In the genomic region with DNA sequence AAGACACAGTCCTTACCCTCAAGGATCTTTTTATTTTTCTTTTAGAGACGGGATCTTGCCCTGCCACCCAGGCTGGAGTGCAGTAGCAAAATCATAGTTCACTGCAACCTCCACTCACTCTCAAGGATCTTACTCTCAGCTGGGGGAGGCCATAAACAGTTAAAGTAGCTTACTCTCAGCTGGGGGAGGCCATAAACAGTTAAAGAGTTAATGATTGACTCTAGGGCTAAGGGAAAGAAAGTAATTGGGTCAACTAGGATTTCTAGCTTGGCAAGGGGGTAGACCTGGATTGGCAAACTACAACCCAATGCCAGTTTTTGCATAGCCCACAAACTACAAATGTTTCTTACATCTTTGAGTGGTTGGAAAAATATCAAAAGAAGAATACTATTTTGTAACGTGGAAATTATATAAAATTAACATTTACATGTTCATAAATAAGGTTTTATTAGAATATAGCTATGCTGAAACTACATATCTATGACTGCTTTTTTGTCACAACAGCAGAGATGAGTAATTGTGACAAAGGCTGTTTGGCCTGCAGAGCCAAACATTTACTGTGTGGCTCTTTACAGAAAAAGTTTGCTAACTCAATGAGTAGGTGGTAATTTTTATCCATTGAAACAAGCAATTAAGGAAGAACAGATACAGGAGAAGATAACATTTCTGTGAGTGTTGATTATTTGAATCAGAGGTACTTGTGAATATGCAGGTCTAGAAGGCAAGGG, we compare ENCODE assay signal across 1 cellular context.
TF ChIP-seq lines count a peak whose summit lies in the region.

No MANE protein-coding gene starts in this region.

TF ChIP-seq in WTC11, 78 proteins besides CTCF, POLR2A, EP300 and RAD21 (continued from another document):
- TF ChIP-seq, protein P1, sequence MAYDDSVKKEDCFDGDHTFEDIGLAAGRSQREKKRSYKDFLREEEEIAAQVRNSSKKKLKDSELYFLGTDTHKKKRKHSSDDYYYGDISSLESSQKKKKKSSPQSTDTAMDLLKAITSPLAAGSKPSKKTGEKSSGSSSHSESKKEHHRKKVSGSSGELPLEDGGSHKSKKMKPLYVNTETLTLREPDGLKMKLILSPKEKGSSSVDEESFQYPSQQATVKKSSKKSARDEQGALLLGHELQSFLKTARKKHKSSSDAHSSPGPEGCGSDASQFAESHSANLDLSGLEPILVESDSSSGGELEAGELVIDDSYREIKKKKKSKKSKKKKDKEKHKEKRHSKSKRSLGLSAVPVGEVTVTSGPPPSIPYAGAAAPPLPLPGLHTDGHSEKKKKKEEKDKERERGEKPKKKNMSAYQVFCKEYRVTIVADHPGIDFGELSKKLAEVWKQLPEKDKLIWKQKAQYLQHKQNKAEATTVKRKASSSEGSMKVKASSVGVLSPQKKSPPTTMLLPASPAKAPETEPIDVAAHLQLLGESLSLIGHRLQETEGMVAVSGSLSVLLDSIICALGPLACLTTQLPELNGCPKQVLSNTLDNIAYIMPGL (CRISPR knock-in tag; IDR thresholded peaks at IDR 0.05) = no peak
- TF ChIP-seq CBFB (CRISPR knock-in tag; IDR thresholded peaks at IDR 0.05; ENCODE audit: low read depth) (no peak), ZNF396 (CRISPR knock-in tag; IDR thresholded peaks at IDR 0.05; ENCODE audit: borderline replicate concordance) (no peak), RELA (CRISPR knock-in tag; IDR thresholded peaks at IDR 0.05; ENCODE audit: borderline replicate concordance) (no peak), JUN (CRISPR knock-in tag; IDR thresholded peaks at IDR 0.05) (no peak)
- TF ChIP-seq, protein P2, sequence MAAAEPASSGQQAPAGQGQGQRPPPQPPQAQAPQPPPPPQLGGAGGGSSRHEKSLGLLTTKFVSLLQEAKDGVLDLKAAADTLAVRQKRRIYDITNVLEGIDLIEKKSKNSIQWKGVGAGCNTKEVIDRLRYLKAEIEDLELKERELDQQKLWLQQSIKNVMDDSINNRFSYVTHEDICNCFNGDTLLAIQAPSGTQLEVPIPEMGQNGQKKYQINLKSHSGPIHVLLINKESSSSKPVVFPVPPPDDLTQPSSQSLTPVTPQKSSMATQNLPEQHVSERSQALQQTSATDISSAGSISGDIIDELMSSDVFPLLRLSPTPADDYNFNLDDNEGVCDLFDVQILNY (CRISPR knock-in tag; IDR thresholded peaks at IDR 0.05) = no peak
- TF ChIP-seq, protein P3, sequence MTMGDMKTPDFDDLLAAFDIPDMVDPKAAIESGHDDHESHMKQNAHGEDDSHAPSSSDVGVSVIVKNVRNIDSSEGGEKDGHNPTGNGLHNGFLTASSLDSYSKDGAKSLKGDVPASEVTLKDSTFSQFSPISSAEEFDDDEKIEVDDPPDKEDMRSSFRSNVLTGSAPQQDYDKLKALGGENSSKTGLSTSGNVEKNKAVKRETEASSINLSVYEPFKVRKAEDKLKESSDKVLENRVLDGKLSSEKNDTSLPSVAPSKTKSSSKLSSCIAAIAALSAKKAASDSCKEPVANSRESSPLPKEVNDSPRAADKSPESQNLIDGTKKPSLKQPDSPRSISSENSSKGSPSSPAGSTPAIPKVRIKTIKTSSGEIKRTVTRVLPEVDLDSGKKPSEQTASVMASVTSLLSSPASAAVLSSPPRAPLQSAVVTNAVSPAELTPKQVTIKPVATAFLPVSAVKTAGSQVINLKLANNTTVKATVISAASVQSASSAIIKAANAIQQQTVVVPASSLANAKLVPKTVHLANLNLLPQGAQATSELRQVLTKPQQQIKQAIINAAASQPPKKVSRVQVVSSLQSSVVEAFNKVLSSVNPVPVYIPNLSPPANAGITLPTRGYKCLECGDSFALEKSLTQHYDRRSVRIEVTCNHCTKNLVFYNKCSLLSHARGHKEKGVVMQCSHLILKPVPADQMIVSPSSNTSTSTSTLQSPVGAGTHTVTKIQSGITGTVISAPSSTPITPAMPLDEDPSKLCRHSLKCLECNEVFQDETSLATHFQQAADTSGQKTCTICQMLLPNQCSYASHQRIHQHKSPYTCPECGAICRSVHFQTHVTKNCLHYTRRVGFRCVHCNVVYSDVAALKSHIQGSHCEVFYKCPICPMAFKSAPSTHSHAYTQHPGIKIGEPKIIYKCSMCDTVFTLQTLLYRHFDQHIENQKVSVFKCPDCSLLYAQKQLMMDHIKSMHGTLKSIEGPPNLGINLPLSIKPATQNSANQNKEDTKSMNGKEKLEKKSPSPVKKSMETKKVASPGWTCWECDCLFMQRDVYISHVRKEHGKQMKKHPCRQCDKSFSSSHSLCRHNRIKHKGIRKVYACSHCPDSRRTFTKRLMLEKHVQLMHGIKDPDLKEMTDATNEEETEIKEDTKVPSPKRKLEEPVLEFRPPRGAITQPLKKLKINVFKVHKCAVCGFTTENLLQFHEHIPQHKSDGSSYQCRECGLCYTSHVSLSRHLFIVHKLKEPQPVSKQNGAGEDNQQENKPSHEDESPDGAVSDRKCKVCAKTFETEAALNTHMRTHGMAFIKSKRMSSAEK (CRISPR knock-in tag; IDR thresholded peaks at IDR 0.05; ENCODE audit: borderline replicate concordance) = no peak
- TF ChIP-seq, protein P4, sequence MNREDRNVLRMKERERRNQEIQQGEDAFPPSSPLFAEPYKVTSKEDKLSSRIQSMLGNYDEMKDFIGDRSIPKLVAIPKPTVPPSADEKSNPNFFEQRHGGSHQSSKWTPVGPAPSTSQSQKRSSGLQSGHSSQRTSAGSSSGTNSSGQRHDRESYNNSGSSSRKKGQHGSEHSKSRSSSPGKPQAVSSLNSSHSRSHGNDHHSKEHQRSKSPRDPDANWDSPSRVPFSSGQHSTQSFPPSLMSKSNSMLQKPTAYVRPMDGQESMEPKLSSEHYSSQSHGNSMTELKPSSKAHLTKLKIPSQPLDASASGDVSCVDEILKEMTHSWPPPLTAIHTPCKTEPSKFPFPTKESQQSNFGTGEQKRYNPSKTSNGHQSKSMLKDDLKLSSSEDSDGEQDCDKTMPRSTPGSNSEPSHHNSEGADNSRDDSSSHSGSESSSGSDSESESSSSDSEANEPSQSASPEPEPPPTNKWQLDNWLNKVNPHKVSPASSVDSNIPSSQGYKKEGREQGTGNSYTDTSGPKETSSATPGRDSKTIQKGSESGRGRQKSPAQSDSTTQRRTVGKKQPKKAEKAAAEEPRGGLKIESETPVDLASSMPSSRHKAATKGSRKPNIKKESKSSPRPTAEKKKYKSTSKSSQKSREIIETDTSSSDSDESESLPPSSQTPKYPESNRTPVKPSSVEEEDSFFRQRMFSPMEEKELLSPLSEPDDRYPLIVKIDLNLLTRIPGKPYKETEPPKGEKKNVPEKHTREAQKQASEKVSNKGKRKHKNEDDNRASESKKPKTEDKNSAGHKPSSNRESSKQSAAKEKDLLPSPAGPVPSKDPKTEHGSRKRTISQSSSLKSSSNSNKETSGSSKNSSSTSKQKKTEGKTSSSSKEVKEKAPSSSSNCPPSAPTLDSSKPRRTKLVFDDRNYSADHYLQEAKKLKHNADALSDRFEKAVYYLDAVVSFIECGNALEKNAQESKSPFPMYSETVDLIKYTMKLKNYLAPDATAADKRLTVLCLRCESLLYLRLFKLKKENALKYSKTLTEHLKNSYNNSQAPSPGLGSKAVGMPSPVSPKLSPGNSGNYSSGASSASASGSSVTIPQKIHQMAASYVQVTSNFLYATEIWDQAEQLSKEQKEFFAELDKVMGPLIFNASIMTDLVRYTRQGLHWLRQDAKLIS (CRISPR knock-in tag; IDR thresholded peaks at IDR 0.05; ENCODE audit: borderline replicate concordance) = no peak
- TF ChIP-seq, protein P5, sequence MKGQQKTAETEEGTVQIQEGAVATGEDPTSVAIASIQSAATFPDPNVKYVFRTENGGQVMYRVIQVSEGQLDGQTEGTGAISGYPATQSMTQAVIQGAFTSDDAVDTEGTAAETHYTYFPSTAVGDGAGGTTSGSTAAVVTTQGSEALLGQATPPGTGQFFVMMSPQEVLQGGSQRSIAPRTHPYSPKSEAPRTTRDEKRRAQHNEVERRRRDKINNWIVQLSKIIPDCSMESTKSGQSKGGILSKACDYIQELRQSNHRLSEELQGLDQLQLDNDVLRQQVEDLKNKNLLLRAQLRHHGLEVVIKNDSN (CRISPR knock-in tag; IDR thresholded peaks at IDR 0.05) = no peak
TF ChIP-seq in WTC11: peak in this region for 0.
